In the genomic region with DNA sequence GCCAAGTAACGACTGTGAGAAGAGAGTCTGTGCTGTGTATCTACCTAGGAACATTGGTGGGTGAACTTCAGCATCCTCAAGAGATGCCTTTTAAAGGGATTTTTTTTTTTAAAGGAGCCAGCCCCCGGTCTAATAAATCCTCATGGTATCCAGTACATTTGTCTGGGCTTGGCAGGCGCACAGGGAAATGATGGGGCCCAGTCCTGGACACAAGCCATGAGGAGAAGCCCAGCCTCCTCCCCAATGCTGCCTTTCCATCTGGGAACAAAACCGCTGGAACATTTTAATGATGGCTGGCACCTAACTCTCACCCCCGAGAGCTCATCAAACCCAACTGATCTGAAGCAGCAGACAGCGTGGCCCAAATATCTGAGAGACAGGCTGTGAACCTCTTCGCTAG, we compare ENCODE assay signal across 21 cellular contexts.
A peak's percentile ranks its signal among the peaks of the same experiment; 100 is the strongest.
DNase-seq lines count a peak whose midpoint lies in the region; ATAC-seq and TF ChIP-seq lines count a peak whose summit lies in the region.
"Had no signal": no experiment of that assay in that cellular context is flagged by ENCODE, and none has a peak within 500 bp of the region (broad histone marks: within the 10 kb centered on the region; RNA-seq: fewer than 3 reads in every experiment).

No MANE protein-coding gene starts in this region.

- peaks cover 57% of the 10 kb centered on the region for H3K4me1 Mint-ChIP-seq in nephron
- H3K4me1 Mint-ChIP-seq: activated CD4-positive, alpha-beta memory T cell treated with anti-CD3 and anti-CD28 coated beads, Interleukin-2, amount 10 ng/mL, durations not matched to agents 7 days and 5 days; T-helper 17 cell had no signal

- DNase-seq in AG08395 (ENCODE audit: low spot score), result peak; percentile 46
- DNase-seq in NCI-H1092 treated with DMSO at 0.1 percent for 48 hours (lab: John Stamatoyannopoulos, UW), result peak; percentile 82
- DNase-seq in fibroblast of gingiva (ENCODE audit: low read depth), result peak; percentile 39
- DNase-seq in NCI-H187 (lab: John Stamatoyannopoulos, UW), result no peak
- no peak for DNase-seq in activated T-cell treated with anti-CD3 and anti-CD28 coated beads for 4 hours
- DNase-seq: activated CD4-positive, alpha-beta memory T cell treated with anti-CD3 and anti-CD28 coated beads, Interleukin-2, amount 10 ng/mL, durations not matched to agents 7 days and 5 days; activated T-cell treated with anti-CD3 and anti-CD28 coated beads, Interleukin-2, amount 50 U/mL, for 48 hours; dermis blood vessel endothelial cell; mammary epithelial cell; NCI-H2029 treated with DMSO at 0.1 percent for 48 hours; NCI-H524 treated with DMSO at 0.1 percent for 48 hours; psoas muscle; T-helper 17 cell; testis; WERI-Rb-1 had no signal

- H3K27me3 Mint-ChIP-seq in nephron (ENCODE audit: low read depth), result no peaks in the 10 kb centered on the region
- H3K27me3 Mint-ChIP-seq: activated CD4-positive, alpha-beta memory T cell treated with anti-CD3 and anti-CD28 coated beads, Interleukin-2, amount 10 ng/mL, durations not matched to agents 7 days and 5 days; natural killer cell treated with Interleukin-12 subunit alpha and Interleukin-12 subunit beta and Interleukin-15 and Interleukin-18, amount 100 ng/mL, for 72 hours; T-helper 17 cell had no signal

- H3K9me3 Mint-ChIP-seq in nephron, result no peaks in the 10 kb centered on the region
- H3K9me3 Mint-ChIP-seq: activated CD4-positive, alpha-beta memory T cell treated with anti-CD3 and anti-CD28 coated beads, Interleukin-2, amount 10 ng/mL, durations not matched to agents 7 days and 5 days; activated naive CD4-positive, alpha-beta T cell treated with anti-CD3 and anti-CD28 coated beads, Interleukin-2, amount 50 U/mL, for 72 hours; natural killer cell treated with Interleukin-12 subunit alpha and Interleukin-12 subunit beta and Interleukin-15 and Interleukin-18, amount 100 ng/mL, for 72 hours had no signal

- peaks cover 3% of the 10 kb centered on the region for H3K36me3 Mint-ChIP-seq in nephron (ENCODE audit: low read depth)
- H3K36me3 Mint-ChIP-seq: activated naive CD4-positive, alpha-beta T cell treated with anti-CD3 and anti-CD28 coated beads, Interleukin-2, amount 50 U/mL, for 72 hours; natural killer cell treated with Interleukin-12 subunit alpha and Interleukin-12 subunit beta and Interleukin-15 and Interleukin-18, amount 100 ng/mL, for 72 hours had no signal

- H3K27ac Mint-ChIP-seq in nephron, result peak overlapping the region; percentile 90 to 98 (median 96)
- H3K27ac Mint-ChIP-seq: activated CD4-positive, alpha-beta memory T cell treated with anti-CD3 and anti-CD28 coated beads, Interleukin-2, amount 10 ng/mL, durations not matched to agents 7 days and 5 days; activated naive CD4-positive, alpha-beta T cell treated with anti-CD3 and anti-CD28 coated beads, Interleukin-2, amount 50 U/mL, for 72 hours; natural killer cell treated with Interleukin-12 subunit alpha and Interleukin-12 subunit beta and Interleukin-15 and Interleukin-18, amount 100 ng/mL, for 72 hours; T-helper 17 cell had no signal

- ATAC-seq in GM18870 (IDR thresholded peaks at IDR 0.05; ENCODE audit: unreplicated experiment) (no peak), esophagus mucosa (no peak)
- ATAC-seq: A549; activated naive CD4-positive, alpha-beta T cell treated with anti-CD3 and anti-CD28 coated beads, Interleukin-2, amount 50 U/mL, for 72 hours; natural killer cell treated with Interleukin-12 subunit alpha and Interleukin-12 subunit beta and Interleukin-15 and Interleukin-18, amount 100 ng/mL, for 72 hours; psoas muscle; T-helper 17 cell had no signal

- peak overlapping the region; percentile 31 to 44 (median 40) for H3K4me3 Mint-ChIP-seq in nephron
- H3K4me3 Mint-ChIP-seq: activated CD4-positive, alpha-beta memory T cell treated with anti-CD3 and anti-CD28 coated beads, Interleukin-2, amount 10 ng/mL, durations not matched to agents 7 days and 5 days; natural killer cell treated with Interleukin-12 subunit alpha and Interleukin-12 subunit beta and Interleukin-15 and Interleukin-18, amount 100 ng/mL, for 72 hours; T-helper 17 cell had no signal

- TF ChIP-seq CTCF in nephron (IDR thresholded peaks at IDR 0.05; ENCODE audit: unreplicated experiment in 3 of 3), result no peak

Comparison
In these comparisons a context has a peak if more than half of its experiments do, and no peak if none do; other contexts are left out.
1. DNase-seq: peak in AG08395 (single experiment), NCI-H1092 treated with DMSO at 0.1 percent for 48 hours (single experiment) and fibroblast of gingiva (single experiment); none in NCI-H187 (0 of 2) and activated T-cell treated with anti-CD3 and anti-CD28 coated beads for 4 hours (single experiment).